In the genomic region with DNA sequence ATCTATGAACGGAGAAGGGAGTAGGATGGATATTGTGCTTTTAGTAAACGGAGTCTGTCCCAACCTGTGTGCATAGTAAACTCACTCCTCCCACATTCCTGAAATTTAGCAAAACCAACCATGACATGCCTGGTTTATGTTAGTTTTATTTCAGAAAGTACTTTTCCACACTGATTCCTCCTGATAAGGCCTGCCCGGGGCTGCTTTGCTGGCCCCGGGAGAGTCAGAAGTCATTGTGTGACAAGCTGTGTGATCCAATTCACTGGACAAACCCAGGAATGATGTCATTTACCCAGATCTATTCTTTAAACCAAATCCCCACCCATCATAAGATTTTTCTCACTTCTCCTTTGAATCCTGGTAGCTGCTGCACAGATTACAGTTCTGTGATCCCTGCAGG, we compare ENCODE assay signal across 10 cellular contexts.
DNase-seq lines count a peak whose midpoint lies in the region; ATAC-seq and TF ChIP-seq lines count a peak whose summit lies in the region.
"Had no signal": no experiment of that assay in that cellular context is flagged by ENCODE, and none has a peak within 500 bp of the region (broad histone marks: within the 10 kb centered on the region; RNA-seq: fewer than 3 reads in every experiment).

No MANE protein-coding gene starts in this region.

- ATAC-seq in memory B cell (ENCODE audit: low read depth) = no peak
- peak; percentile 29 for ATAC-seq in upper lobe of right lung
- no peak for ATAC-seq in GM19397 (IDR thresholded peaks at IDR 0.05; ENCODE audit: unreplicated experiment)

- no peak for TF ChIP-seq EP300 in esophagus muscularis mucosa (IDR thresholded peaks at IDR 0.05)

- H3K4me3 ChIP-seq in SJCRH30 = peak overlapping the region; percentile 38
- H3K4me3 ChIP-seq in esophagus muscularis mucosa = no peak overlapping the region
- no peak overlapping the region for H3K4me3 ChIP-seq in upper lobe of right lung

- no peak for TF ChIP-seq CTCF in esophagus muscularis mucosa (IDR thresholded peaks at IDR 0.05)
- no peak for TF ChIP-seq CTCF in upper lobe of right lung (IDR thresholded peaks at IDR 0.05)

- WGBS in esophagus muscularis mucosa = 24% methylated on average over 4 of the region's 4 CpGs

- H3K4me3 Mint-ChIP-seq in memory B cell = no peak overlapping the region

- H3K36me3 Mint-ChIP-seq in memory B cell = peaks cover 13% of the 10 kb centered on the region

- no peaks in the 10 kb centered on the region for H3K9me3 Mint-ChIP-seq in memory B cell

- DNase-seq in SJCRH30 = peak; percentile 81 to 87
- no peak for DNase-seq in esophagus muscularis mucosa (ENCODE audit: extremely low spot score)
- DNase-seq in memory B cell (ENCODE audit: low spot score in 2 of 2) = no peak
- no peak for DNase-seq in upper lobe of right lung
- no peak for DNase-seq in SKM-1 (lab: John Stamatoyannopoulos, UW; ENCODE audit: unreplicated experiment)
- no peak for DNase-seq in epidermal melanocyte (ENCODE audit: insufficient read length, low spot score)
- DNase-seq: cerebellar nuclear complex, NCI-H1048, SIG-M5 had no signal

- H3K36me3 ChIP-seq in SJCRH30 = no peaks in the 10 kb centered on the region
- no peaks in the 10 kb centered on the region for H3K36me3 ChIP-seq in esophagus muscularis mucosa
- no peaks in the 10 kb centered on the region for H3K36me3 ChIP-seq in upper lobe of right lung

- H3K27me3 Mint-ChIP-seq in memory B cell = no peaks in the 10 kb centered on the region

- intact Hi-C loops in esophagus muscularis mucosa (cut with DNase I) = no loop called here
- intact Hi-C loops in upper lobe of right lung (cut with DNase I) = no loop called here

- no peaks in the 10 kb centered on the region for H3K9me3 ChIP-seq in SJCRH30 (replicated peaks)
- H3K9me3 ChIP-seq in esophagus muscularis mucosa = no peaks in the 10 kb centered on the region
- H3K9me3 ChIP-seq in upper lobe of right lung = no peaks in the 10 kb centered on the region

- peak overlapping the region; percentile 91 for H3K27ac ChIP-seq in SJCRH30
- H3K27ac ChIP-seq in esophagus muscularis mucosa (replicated peaks in 1 of 4) = peak overlapping the region; percentile 78 to 84 (median 78)
- H3K27ac ChIP-seq in upper lobe of right lung = no peak overlapping the region

- H3K4me1 ChIP-seq in SJCRH30 = peaks cover 46% of the 10 kb centered on the region
- peaks cover 40 to 82% (median 72%) of the 10 kb centered on the region in 4 donors for H3K4me1 ChIP-seq in esophagus muscularis mucosa
- peaks cover 24% of the 10 kb centered on the region for H3K4me1 ChIP-seq in upper lobe of right lung

- peaks cover 39% of the 10 kb centered on the region for H3K4me1 Mint-ChIP-seq in memory B cell

- H3K27me3 ChIP-seq in SJCRH30 (no peaks in the 10 kb centered on the region), esophagus muscularis mucosa (no peaks in the 10 kb centered on the region), upper lobe of right lung (no peaks in the 10 kb centered on the region)

- TF ChIP-seq POLR2A in esophagus muscularis mucosa (IDR thresholded peaks at IDR 0.05; ENCODE audit: low read depth) = no peak

- H3K27ac Mint-ChIP-seq in memory B cell = peak overlapping the region; percentile 60

Comparison
In these comparisons a context has a peak if more than half of its experiments do, and no peak if none do; other contexts are left out.
1. DNase-seq: peak in SJCRH30 (2 of 2); none in esophagus muscularis mucosa (single experiment), memory B cell (0 of 2), upper lobe of right lung (single experiment), SKM-1 (single experiment) and epidermal melanocyte (single experiment).